22 cellular contexts compared by ENCODE assay signal in the genomic region with DNA sequence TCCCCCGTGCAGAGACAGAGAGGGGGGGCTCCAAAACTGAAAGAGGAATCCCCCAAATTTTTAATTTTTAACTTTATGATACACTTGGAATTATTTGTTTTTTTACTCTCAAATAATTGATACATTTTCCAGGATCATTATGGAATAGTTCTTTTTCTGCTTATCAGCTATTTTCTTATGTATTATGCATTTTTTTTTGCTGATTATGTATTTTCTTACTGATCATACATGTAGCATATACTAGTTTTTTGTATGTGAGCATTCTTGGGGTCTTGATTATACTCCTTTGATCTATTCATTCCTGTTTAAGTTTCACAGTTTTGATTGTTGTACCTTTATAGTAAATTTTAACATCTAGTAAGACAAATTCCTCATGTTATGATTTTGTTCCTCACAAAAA. TPM values are rescaled to one million over a fixed set of nuclear protein-coding genes. Genes with fewer than 3 reads are reported as not detected.
DNase-seq lines count a peak whose midpoint lies in the region; ATAC-seq, FAIRE-seq and TF ChIP-seq lines count a peak whose summit lies in the region.
"Had no signal": no experiment of that assay in that cellular context is flagged by ENCODE, and none has a peak within 500 bp of the region (broad histone marks: within the 10 kb centered on the region; RNA-seq: fewer than 3 reads in every experiment).

No MANE protein-coding gene starts in this region.

- no TSS peak for BruUV-seq in HepG2 (replicated peaks; lab: Mats Ljungman, UMichigan)
- BruUV-seq in IMR-90 (replicated peaks; lab: Mats Ljungman, UMichigan): no TSS peak

- H3K27me3 ChIP-seq in HepG2 (ENCODE audit: control insufficient read depth in 1 of 2, insufficient read depth in 2 of 2, low read length in 2 of 2) (no peaks in the 10 kb centered on the region), right lobe of liver (no peaks in the 10 kb centered on the region), IMR-90 (ENCODE audit: control insufficient read depth, insufficient read depth, low read length) (no peaks in the 10 kb centered on the region), ascending aorta (no peaks in the 10 kb centered on the region)
- H3K27me3 ChIP-seq: BLaER1 treated with 17β-estradiol and CSF1 and Interleukin-3, amounts not matched to agents 10 nM and 100 nM had no signal

- no peak overlapping the region for H3K4ac ChIP-seq in IMR-90 (ENCODE audit: low read depth, low read length)

- H3K4me2 ChIP-seq in HepG2 (ENCODE audit: low read depth, low read length) (no peak overlapping the region), IMR-90 (ENCODE audit: low read depth, low read length) (no peak overlapping the region)
- H3K4me2 ChIP-seq: BLaER1 treated with 17β-estradiol and CSF1 and Interleukin-3, amounts not matched to agents 10 nM and 100 nM had no signal

- H3K9me1 ChIP-seq in IMR-90 (ENCODE audit: insufficient read depth, low read length): no peaks in the 10 kb centered on the region

- H2BK120ac ChIP-seq in IMR-90 (ENCODE audit: low read depth, low read length): no peak overlapping the region

- no peak overlapping the region for H3K18ac ChIP-seq in IMR-90 (ENCODE audit: low read depth, low read length)

- H3K9me3 ChIP-seq in HepG2 (ENCODE audit: low read length) (no peaks in the 10 kb centered on the region), right lobe of liver (no peaks in the 10 kb centered on the region), IMR-90 (ENCODE audit: control insufficient read depth, insufficient read depth, low read length) (no peaks in the 10 kb centered on the region), ascending aorta (no peaks in the 10 kb centered on the region)
- H3K9me3 ChIP-seq: BLaER1 treated with 17β-estradiol and CSF1 and Interleukin-3, amounts not matched to agents 10 nM and 100 nM; Caco-2 had no signal

- H3K79me2 ChIP-seq in HepG2 (ENCODE audit: insufficient read depth, low read length): no peaks in the 10 kb centered on the region

- H4K8ac ChIP-seq in IMR-90 (ENCODE audit: low read depth in 2 of 2, low read length in 2 of 2): no peak overlapping the region

- H3K9ac ChIP-seq in HepG2 (ENCODE audit: insufficient read depth, low read depth, low read length) (no peak overlapping the region), IMR-90 (ENCODE audit: low read depth, low read length) (no peak overlapping the region)
- H3K9ac ChIP-seq: BLaER1 treated with 17β-estradiol and CSF1 and Interleukin-3, amounts not matched to agents 10 nM and 100 nM had no signal

- H4K20me1 ChIP-seq in HepG2 (ENCODE audit: insufficient read depth, low read length) (no peaks in the 10 kb centered on the region), IMR-90 (ENCODE audit: insufficient read depth, low read length) (no peaks in the 10 kb centered on the region)
- H4K20me1 ChIP-seq: BLaER1 treated with 17β-estradiol and CSF1 and Interleukin-3, amounts not matched to agents 10 nM and 100 nM had no signal

- TF ChIP-seq RAD21 in HepG2 (CRISPR knock-in tag; IDR thresholded peaks at IDR 0.05) (no peak), IMR-90 (IDR thresholded peaks at IDR 0.05; ENCODE audit: low read length) (no peak)

- H3K4me1 ChIP-seq in HepG2 (ENCODE audit: insufficient read depth, low read length) (no peaks in the 10 kb centered on the region), right lobe of liver (no peaks in the 10 kb centered on the region), IMR-90 (ENCODE audit: control insufficient read depth, insufficient read depth, low read length) (no peaks in the 10 kb centered on the region), ascending aorta (peaks cover 0 to 5% of the 10 kb centered on the region in 2 donors)

- H2BK15ac ChIP-seq in IMR-90 (ENCODE audit: low read depth, low read length): no peak overlapping the region

- H2BK5ac ChIP-seq in IMR-90 (ENCODE audit: low read depth, low read length, poor library complexity, severe bottlenecking): no peak overlapping the region

- no peak overlapping the region for H2AK9ac ChIP-seq in IMR-90 (replicated peaks; ENCODE audit: low read depth, low read length, poor library complexity)

- H3K9me3 Mint-ChIP-seq in nephron: no peaks in the 10 kb centered on the region
- H3K9me3 Mint-ChIP-seq: CD4-positive, alpha-beta T cell; CD8-positive, alpha-beta T cell had no signal

- H4K5ac ChIP-seq in IMR-90 (ENCODE audit: low read depth, low read length): no peak overlapping the region

- no peak overlapping the region for H3K4me3 Mint-ChIP-seq in nephron
- H3K4me3 Mint-ChIP-seq: B cell; CD4-positive, alpha-beta T cell; CD8-positive, alpha-beta T cell had no signal

- in situ Hi-C loops in HepG2 (cut with HindIII; ENCODE audit: extremely low pct_ligation_motif_present, low pct_unique_long_range_greater_than_20kb): loop anchor here (25.0 kb wide), 1 partner anchor 724 kb away; no protein-coding TSS in a partner anchor
- in situ Hi-C loops in IMR-90 (cut with MboI; ENCODE audit: low sequenced_read_pairs): no loop called here

- no peak for ATAC-seq in HepG2
- no peak for ATAC-seq in right lobe of liver
- ATAC-seq in IMR-90 (ENCODE audit: low read depth): no peak
- ATAC-seq: CD8-positive, alpha-beta T cell had no signal

- TF ChIP-seq POLR2A in HepG2 (IDR thresholded peaks at IDR 0.05; ENCODE audit: insufficient read depth in 1 of 2, low read depth in 2 of 2, low read length in 2 of 2): no peak
- TF ChIP-seq POLR2A in right lobe of liver (IDR thresholded peaks at IDR 0.05): no peak
- TF ChIP-seq POLR2A in IMR-90 (IDR thresholded peaks at IDR 0.05; ENCODE audit: low read depth, low read length): no peak

- no peaks in the 10 kb centered on the region for H3K36me3 Mint-ChIP-seq in nephron (ENCODE audit: low read depth)
- H3K36me3 Mint-ChIP-seq: CD8-positive, alpha-beta T cell had no signal

- no peak overlapping the region for H2AK5ac ChIP-seq in IMR-90 (ENCODE audit: low read depth, low read length)

- TF ChIP-seq EP300 in HepG2 (IDR thresholded peaks at IDR 0.05; ENCODE audit: low read depth in 2 of 2, low read length in 2 of 2): no peak
- TF ChIP-seq EP300 in HepG2 (CRISPR knock-in tag; IDR thresholded peaks at IDR 0.05; ENCODE audit: borderline replicate concordance): no peak

- H3K27ac ChIP-seq in HepG2 (ENCODE audit: extremely low read length, insufficient read depth, low read length) (no peak overlapping the region), right lobe of liver (no peak overlapping the region), IMR-90 (ENCODE audit: insufficient read depth, low read length) (no peak overlapping the region), caudate nucleus (ENCODE audit: low read depth, low read length) (no peak overlapping the region), ascending aorta (no peak overlapping the region)
- H3K27ac ChIP-seq: BLaER1 treated with 17β-estradiol and CSF1 and Interleukin-3, amounts not matched to agents 10 nM and 100 nM; C4-2B had no signal

- H2BK20ac ChIP-seq in IMR-90 (ENCODE audit: low read depth, low read length): no peak overlapping the region

- peaks cover 42% of the 10 kb centered on the region for H3K4me1 Mint-ChIP-seq in nephron
- H3K4me1 Mint-ChIP-seq: B cell had no signal

- FAIRE-seq in HepG2 (lab: Jason Lieb, UNC) (no peak), colon (lab: Jason Lieb, UNC) (peak; percentile 5)
- FAIRE-seq: D721Med, GM12891, GM19239 had no signal

- H2AFZ ChIP-seq in HepG2 (ENCODE audit: low read length) (no peak overlapping the region), IMR-90 (replicated peaks; ENCODE audit: low read length, poor library complexity) (no peak overlapping the region)

- peak overlapping the region; percentile 51 to 82 (median 55) for H3K27ac Mint-ChIP-seq in nephron
- H3K27ac Mint-ChIP-seq: B cell; CD4-positive, alpha-beta T cell; CD8-positive, alpha-beta T cell had no signal

- H3K36me3 ChIP-seq in HepG2 (replicated peaks in 1 of 2; ENCODE audit: control insufficient read depth in 1 of 2, insufficient read depth in 2 of 2, low read length in 2 of 2) (no peaks in the 10 kb centered on the region), right lobe of liver (no peaks in the 10 kb centered on the region), IMR-90 (ENCODE audit: control insufficient read depth, insufficient read depth, low read length) (no peaks in the 10 kb centered on the region), ascending aorta (no peaks in the 10 kb centered on the region)
- H3K36me3 ChIP-seq: BLaER1 treated with 17β-estradiol and CSF1 and Interleukin-3, amounts not matched to agents 10 nM and 100 nM had no signal

- H4K91ac ChIP-seq in IMR-90 (ENCODE audit: insufficient read depth, low read depth, low read length): no peak overlapping the region

- H3K4me3 ChIP-seq in HepG2 (replicated peaks in 1 of 3; ENCODE audit: insufficient read depth in 1 of 3, low read depth in 2 of 3, low read length in 3 of 3) (no peak overlapping the region), right lobe of liver (no peak overlapping the region), IMR-90 (ENCODE audit: insufficient read depth, low read depth, low read length) (no peak overlapping the region), ascending aorta (no peak overlapping the region)
- H3K4me3 ChIP-seq: BLaER1 treated with 17β-estradiol and CSF1 and Interleukin-3, amounts not matched to agents 10 nM and 100 nM had no signal

- POLR2A ChIA-PET in HepG2 (lab: Yijun Ruan, JAX) (no interaction called here), IMR-90 (lab: Charles Lee; ENCODE audit: unreplicated experiment) (no interaction called here)

- H3K27me3 Mint-ChIP-seq in nephron (ENCODE audit: low read depth): no peaks in the 10 kb centered on the region

- no peak overlapping the region for H3K23ac ChIP-seq in IMR-90 (ENCODE audit: low read depth, low read length)

- dilution Hi-C loops in IMR-90 (cut with HindIII; ENCODE audit: low sequenced_read_pairs, unreplicated experiment): no loop called here

- CTCF ChIA-PET in HepG2 (lab: Yijun Ruan, JAX; ENCODE audit: low intra/inter-chr PET ratio, low total read pairs): no interaction called here
- CTCF ChIA-PET in IMR-90 (lab: Yijun Ruan, JAX): no interaction called here

- WGBS in HepG2 (ENCODE audit: low lambda C conversion rate): 2% methylated on average over 1 of the region's 1 CpG
- WGBS in right lobe of liver (ENCODE audit: insufficient coverage, low coverage, low lambda C conversion rate, missing lambda C conversion rate): 89% methylated on average over 1 of the region's 1 CpG
- no CpG with 5 or more reads among the region's 1 CpG for WGBS in IMR-90 (ENCODE audit: extremely low coverage in 2 of 2, insufficient read length in 1 of 2), 2 experiments

- intact Hi-C loops in HepG2 (cut with micrococcal nuclease; ENCODE audit: unreplicated experiment) (no loop called here), right lobe of liver (cut with DNase I) (no loop called here), IMR-90 (cut with micrococcal nuclease) (no loop called here), ascending aorta (cut with DNase I) (no loop called here)

- H3K56ac ChIP-seq in IMR-90 (ENCODE audit: extremely low read depth, insufficient read depth, low read length): no peak overlapping the region

- DNase-seq in HepG2 (ENCODE audit: low spot score) (no peak), right lobe of liver (no peak), IMR-90 (no peak), caudate nucleus (lab: John Stamatoyannopoulos, UW) (no peak), ascending aorta (ENCODE audit: low spot score in 2 of 2) (no peak)
- DNase-seq in stimulated activated CD4-positive, alpha-beta T cell treated with anti-CD3 and anti-CD28 coated beads, Interleukin-2, amount 100 ng/mL, for 24 hours: no peak
- DNase-seq: 8988T; AML-193; Caco-2; Calu3; CD4-positive, alpha-beta T cell; CD8-positive, alpha-beta T cell; DMS79 treated with DMSO at 0.1 percent for 48 hours; GF-D8 had no signal

- no peak overlapping the region for H3K14ac ChIP-seq in IMR-90 (replicated peaks; ENCODE audit: low read depth, low read length)

- no peaks in the 10 kb centered on the region for H3K79me1 ChIP-seq in IMR-90 (ENCODE audit: low read depth in 1 of 2, low read length in 2 of 2)

- TF ChIP-seq CTCF in HepG2 (CRISPR knock-in tag; IDR thresholded peaks at IDR 0.05) (no peak), right lobe of liver (IDR thresholded peaks at IDR 0.05) (no peak), IMR-90 (conservative IDR thresholded peaks at IDR 0.05; ENCODE audit: low read depth, low read length) (no peak), nephron (IDR thresholded peaks at IDR 0.05; ENCODE audit: unreplicated experiment in 3 of 3) (no peak), ascending aorta (IDR thresholded peaks at IDR 0.05) (no peak)

RNA-seq across cellular contexts. Expression of gene LDHB, which starts 55.5 kb away (rescaled TPM):
- total RNA-seq in HepG2 (2016; rRNA removed; fragmentation: Illumina TruSeq; extraction: Trizol) (not detected in 2 replicates), right lobe of liver (10 to 100 TPM; 12.4 to 28.1 (median 17.8) TPM), IMR-90 (2012; rRNA removed) (623 and 997 TPM in 2 replicates), ascending aorta (125 TPM)
- total RNA-seq in HepG2 (2016; cell fraction: cytosol; rRNA removed; fragmentation: Illumina TruSeq; extraction: Trizol; ENCODE audit: low read depth): not detected in 2 replicates
- total RNA-seq in HepG2 (2016; cell fraction: insoluble cytoplasmic fraction; rRNA removed; fragmentation: Illumina TruSeq; extraction: Trizol): not detected in 2 replicates
- not detected in 2 replicates for total RNA-seq in HepG2 (2016; cell fraction: membrane; rRNA removed; fragmentation: Illumina TruSeq; extraction: Trizol)
- total RNA-seq in HepG2 (2016; cell fraction: nucleus; rRNA removed; fragmentation: Illumina TruSeq; extraction: Trizol): not detected in 2 replicates
- polyA plus RNA-seq in HepG2 (2011; rRNA removed) (0.08 TPM in 1 of 2 replicates, not detected in the other), IMR-90 (2012; rRNA removed) (508 and 630 TPM in 2 replicates)
- 10.4 and 25.8 TPM in 2 replicates for polyA plus RNA-seq in HepG2 (2011; cell fraction: cytosol; rRNA removed)
- polyA plus RNA-seq in HepG2 (2011; cell fraction: nucleus; rRNA removed): 0.37 and 0.52 TPM in 2 replicates
- polyA plus RNA-seq in HepG2 (2012): not detected in 2 replicates
- polyA plus RNA-seq in HepG2 (2016; cell fraction: cytosol; fragmentation: Illumina TruSeq; extraction: Trizol; ENCODE audit: low read depth): not detected in 2 replicates
- polyA plus RNA-seq in HepG2 (2016; cell fraction: insoluble cytoplasmic fraction; fragmentation: Illumina TruSeq; extraction: Trizol; ENCODE audit: low read depth): not detected in 2 replicates
- not detected in 2 replicates for polyA plus RNA-seq in HepG2 (2016; cell fraction: membrane; fragmentation: Illumina TruSeq; extraction: Trizol; ENCODE audit: low read depth)
- not detected in 2 replicates for polyA plus RNA-seq in HepG2 (2016; cell fraction: nucleus; fragmentation: Illumina TruSeq; extraction: Trizol; ENCODE audit: insufficient read depth, low read depth)
- polyA minus RNA-seq in HepG2 (2011; rRNA and poly(A)+ RNA removed; ENCODE audit: low replicate concordance): 0.98 and 326 TPM in 2 replicates
- polyA minus RNA-seq in HepG2 (2011; cell fraction: cytosol; rRNA and poly(A)+ RNA removed): 1.9 and 2.5 TPM in 2 replicates
- 0.75 and 2.4 TPM in 2 replicates for polyA minus RNA-seq in HepG2 (2011; cell fraction: nucleus; rRNA and poly(A)+ RNA removed)
- polyA plus RNA-seq in IMR-90 (2012; cell fraction: cytosol; rRNA removed): 67.9 and 182 TPM in 2 replicates
- polyA plus RNA-seq in IMR-90 (2012; cell fraction: nucleus; rRNA removed; ENCODE audit: low replicate concordance): 14.8 and 167 TPM in 2 replicates

Comparison
In these comparisons a context has a peak if more than half of its experiments do, and no peak if none do; other contexts are left out.
1. RNA of gene LDHB, which starts 55.5 kb away (total RNA-seq): 623 to 997 TPM in IMR-90, 125 TPM in ascending aorta (single experiment) and 12.4 to 28.1 TPM in right lobe of liver; not detected in HepG2; every median in the first group is over 10 times any median in the second.